Comparison of ENCODE assay signal across 1 cellular context in genomic region chr17:42578282-42578869, GRCh38.
TF ChIP-seq lines count a peak whose summit lies in the region.

No MANE protein-coding gene starts in this region.

TF ChIP-seq in IMR-90, 13 proteins besides CTCF, POLR2A, EP300 and RAD21:
- peak; percentile 70 for TF ChIP-seq SMC3 (IDR thresholded peaks at IDR 0.05; ENCODE audit: low read depth, low read length)
- TF ChIP-seq FOS (IDR thresholded peaks at IDR 0.05; ENCODE audit: low read depth, low read length) = no peak
- TF ChIP-seq RFX5 (IDR thresholded peaks at IDR 0.05; ENCODE audit: low read depth, low read length) = no peak
- no peak for TF ChIP-seq MXI1 (IDR thresholded peaks at IDR 0.05; ENCODE audit: borderline replicate concordance, low read depth, low read length)
- TF ChIP-seq USF2 (IDR thresholded peaks at IDR 0.05; ENCODE audit: low read depth, low read length) = no peak
- no peak for TF ChIP-seq NFE2L2 (IDR thresholded peaks at IDR 0.05; ENCODE audit: low read depth, low read length)
- no peak for TF ChIP-seq MAFK (IDR thresholded peaks at IDR 0.05; ENCODE audit: low read depth, low read length)
- no peak for TF ChIP-seq ELK1 (IDR thresholded peaks at IDR 0.05; ENCODE audit: borderline replicate concordance, low read depth, low read length)
- TF ChIP-seq MAZ (IDR thresholded peaks at IDR 0.05; ENCODE audit: borderline replicate concordance, low read depth, low read length) = peak; percentile 39; the same call in 1 of the 2 replicates
- no peak for TF ChIP-seq RCOR1 (IDR thresholded peaks at IDR 0.05; ENCODE audit: insufficient replicate concordance, low read length)
- TF ChIP-seq BHLHE40 (IDR thresholded peaks at IDR 0.05; ENCODE audit: low read depth, low read length) = no peak
- no peak for TF ChIP-seq CHD1 (IDR thresholded peaks at IDR 0.05; ENCODE audit: low read depth, low read length)
- no peak for TF ChIP-seq CEBPB (IDR thresholded peaks at IDR 0.05; ENCODE audit: low read depth, low read length)
